In the genomic region with DNA sequence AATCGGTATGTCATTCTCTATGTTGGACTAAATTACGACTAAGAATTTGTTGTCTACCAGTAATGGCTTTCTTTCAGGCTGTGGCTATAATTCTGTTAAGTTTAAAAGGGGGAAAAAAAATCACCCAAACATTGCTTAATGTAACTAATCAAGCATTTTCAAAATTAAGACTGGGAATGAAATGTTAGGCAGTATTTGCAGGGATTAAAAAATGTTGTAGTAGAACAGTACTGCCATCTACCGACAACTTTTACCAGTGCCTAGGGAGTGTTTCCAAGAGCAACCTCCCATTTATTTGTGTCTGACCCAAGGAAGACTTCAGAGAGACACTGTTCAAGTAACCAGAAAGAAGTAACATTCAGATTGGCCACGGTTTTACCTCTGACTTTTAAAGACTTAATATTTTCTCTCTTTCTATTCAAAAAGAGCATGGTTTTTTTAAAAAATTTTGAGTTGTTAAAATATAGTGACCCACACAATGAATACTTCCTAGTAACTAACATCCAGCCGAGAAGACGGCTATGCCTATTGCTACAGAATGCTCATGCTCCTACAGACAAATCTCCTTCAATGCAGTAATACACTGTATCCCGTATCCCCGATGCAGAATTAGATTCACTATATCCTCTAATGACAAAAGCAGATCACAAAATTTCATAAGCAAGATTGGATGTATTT, we compare ENCODE assay signal across 8 cellular contexts.
A peak's percentile ranks its signal among the peaks of the same experiment; 100 is the strongest.
DNase-seq lines count a peak whose midpoint lies in the region; ATAC-seq, FAIRE-seq and TF ChIP-seq lines count a peak whose summit lies in the region.

No MANE protein-coding gene starts in this region.

- H3K4me1 ChIP-seq in K562 (replicated peaks in 1 of 2; ENCODE audit: control insufficient read depth in 2 of 2, insufficient read depth in 2 of 2, low read length in 2 of 2): no peaks in the 10 kb centered on the region; a peak in 1 of 5 replicates
- peaks cover 0 to 36% (median 15%) of the 10 kb centered on the region in 4 donors for H3K4me1 ChIP-seq in stomach

- DNase-seq in NCI-H2196 (lab: John Stamatoyannopoulos, UW; ENCODE audit: unreplicated experiment) (peak; percentile 42), NCI-H2196 treated with DMSO at 0.1 percent for 48 hours (lab: John Stamatoyannopoulos, UW; ENCODE audit: unreplicated experiment) (no peak), NCI-H524 (lab: John Stamatoyannopoulos, UW) (peak; percentile 37 to 66), K562 (ENCODE audit: extremely low read depth in 1 of 4, low spot score in 3 of 4) (peak; percentile 14 to 52 (median 25)), iPS-NIHi7 (ENCODE audit: extremely low spot score) (peak; percentile 51), stomach (peak; percentile 27)

- BruUV-seq in K562 (replicated peaks; lab: Mats Ljungman, UMichigan): no TSS peak

- no peak overlapping the region for H3K9ac ChIP-seq in K562 (ENCODE audit: insufficient read depth in 1 of 2, low read depth in 2 of 2, low read length in 2 of 2)

- TF ChIP-seq RAD21 in K562 (CRISPR knock-in tag; conservative IDR thresholded peaks at IDR 0.05 in 1 of 2, IDR thresholded peaks at IDR 0.05 in 1 of 2): peak; percentile 42 to 53; a peak in 3 of 4 replicates

- TF ChIP-seq POLR2A in K562 (conservative IDR thresholded peaks at IDR 0.05) (no peak), stomach (IDR thresholded peaks at IDR 0.05) (no peak)

- TF ChIP-seq CTCF in K562 (IDR thresholded peaks at IDR 0.05 in 2 of 3, conservative IDR thresholded peaks at IDR 0.05 in 1 of 3; ENCODE audit: insufficient read depth in 2 of 3, low read depth in 1 of 3, low read length in 3 of 3): peak; percentile 23 to 67 (median 47); a peak in 4 of 6 replicates
- peak in 5 of 7 experiments; percentile 49 to 81 (median 70) for TF ChIP-seq CTCF in stomach (IDR thresholded peaks at IDR 0.05)

- peak; percentile 65 for FAIRE-seq in K562 (lab: Jason Lieb, UNC)

- no peak overlapping the region for H2AFZ ChIP-seq in K562 (ENCODE audit: low read depth, low read length)

- TF ChIP-seq EP300 in K562 (IDR thresholded peaks at IDR 0.05; ENCODE audit: low read length) (no peak), stomach (IDR thresholded peaks at IDR 0.05) (no peak)

- in situ Hi-C loops in K562 (cut with MboI): loop anchor here (25.0 kb wide), 1 partner anchor 781 kb away; no protein-coding TSS in a partner anchor

- H3K4me3 ChIP-seq in K562: no peak overlapping the region
- H3K4me3 ChIP-seq in stomach: no peak overlapping the region

- POLR2A ChIA-PET in K562 (lab: Yijun Ruan, JAX): no interaction called here

- H3K79me2 ChIP-seq in K562 (ENCODE audit: control insufficient read depth, insufficient read depth, low read length): peaks cover 87% of the 10 kb centered on the region

- intact Hi-C loops in K562 (cut with micrococcal nuclease): loop anchor here (5.0 to 10.0 kb wide), 4 partner anchors 123 to 736 kb away; partner anchors contain the start of gene FST
- intact Hi-C loops in stomach (cut with DNase I; ENCODE audit: low total_unique reads): no loop called here

- CTCF ChIA-PET in K562 (lab: Yijun Ruan, JAX; ENCODE audit: low intra/inter-chr PET ratio): interaction anchor here (0.5 kb wide), 1 partner anchor 739 kb away, joined by 4 read pairs; no protein-coding TSS in a partner anchor

- no peak overlapping the region for H3K27ac ChIP-seq in K562 (ENCODE audit: extremely low read depth, low read depth, low read length)
- no peak overlapping the region for H3K27ac ChIP-seq in stomach

- H4K20me1 ChIP-seq in K562 (replicated peaks; ENCODE audit: control insufficient read depth, insufficient read depth, low read length): peaks cover 9% of the 10 kb centered on the region

- H3K27me3 ChIP-seq in K562 (ENCODE audit: control insufficient read depth in 2 of 2, insufficient read depth in 2 of 2, low read length in 2 of 2): no peaks in the 10 kb centered on the region
- H3K27me3 ChIP-seq in stomach: no peaks in the 10 kb centered on the region

- 56% methylated on average over 8 of the region's 8 CpGs for WGBS in K562 (ENCODE audit: insufficient coverage, low coverage, missing lambda C conversion rate)
- WGBS in stomach, 5 donors: 53 to 61% (median 55%) methylated on average over 8 of the region's 8 CpGs

- no peaks in the 10 kb centered on the region; the same call in 2 of the 3 replicates for H3K36me3 ChIP-seq in K562 (ENCODE audit: control insufficient read depth, insufficient read depth, low read length)
- no peaks in the 10 kb centered on the region for H3K36me3 ChIP-seq in stomach

- no peaks in the 10 kb centered on the region for H3K9me3 ChIP-seq in K562 (replicated peaks; ENCODE audit: control insufficient read depth, insufficient read depth, low read depth, low read length)
- H3K9me3 ChIP-seq in stomach: no peaks in the 10 kb centered on the region

- H3K9me1 ChIP-seq in K562 (ENCODE audit: control insufficient read depth, insufficient read depth, low read length): no peaks in the 10 kb centered on the region

- peak; percentile 75 for ATAC-seq in HG03159 (IDR thresholded peaks at IDR 0.05; ENCODE audit: unreplicated experiment)
- peak; percentile 84 for ATAC-seq in K562
- ATAC-seq in GM18873 (IDR thresholded peaks at IDR 0.05; ENCODE audit: low FRiP score, unreplicated experiment): no peak

- H3K4me2 ChIP-seq in K562 (ENCODE audit: insufficient read depth, low read length): no peak overlapping the region

TF ChIP-seq in K562, 482 proteins besides CTCF, POLR2A, EP300 and RAD21:
- TF ChIP-seq RFX1 (IDR thresholded peaks at IDR 0.05) (peak; percentile 48), BRD4 (IDR thresholded peaks at IDR 0.05) (no peak)
